ENCODE assay signal across 1 cellular context in genomic region chr10:102262744-102263370, GRCh38.
TF ChIP-seq lines count a peak whose summit lies in the region.

No MANE protein-coding gene starts in this region.

TF ChIP-seq in HepG2, 621 proteins besides CTCF, POLR2A, EP300 and RAD21:
- TF ChIP-seq RFXANK (CRISPR knock-in tag; IDR thresholded peaks at IDR 0.05) (no peak), ZNF337 (CRISPR knock-in tag; IDR thresholded peaks at IDR 0.05; ENCODE audit: borderline replicate concordance, low read depth) (no peak), ATF7-NPFF (CRISPR knock-in tag; IDR thresholded peaks at IDR 0.05; ENCODE audit: low read depth) (no peak), RBM39 (IDR thresholded peaks at IDR 0.05; ENCODE audit: low read depth, low read length, poor library complexity, severe bottlenecking) (no peak), SRSF9 (IDR thresholded peaks at IDR 0.05; ENCODE audit: borderline replicate concordance, insufficient read depth, low read depth, low read length, poor library complexity, severe bottlenecking) (no peak), POLR2AphosphoS5 (IDR thresholded peaks at IDR 0.05; ENCODE audit: low read depth, low read length) (no peak), ZNF275 (CRISPR knock-in tag; IDR thresholded peaks at IDR 0.05; ENCODE audit: borderline replicate concordance) (no peak), BCL3 (CRISPR knock-in tag; IDR thresholded peaks at IDR 0.05) (no peak), ZMYM4 (CRISPR knock-in tag; IDR thresholded peaks at IDR 0.05) (no peak), ZNF577 (CRISPR knock-in tag; IDR thresholded peaks at IDR 0.05; ENCODE audit: borderline replicate concordance, low read depth) (no peak), MXD1 (CRISPR knock-in tag; IDR thresholded peaks at IDR 0.05) (no peak), GTF3A (CRISPR knock-in tag; conservative IDR thresholded peaks at IDR 0.05) (no peak), ASH2L (IDR thresholded peaks at IDR 0.05; ENCODE audit: insufficient read length, low read depth, low read length) (no peak), ZNF678 (CRISPR knock-in tag; IDR thresholded peaks at IDR 0.05) (no peak)
